Comparison of ENCODE assay signal across 14 cellular contexts in the genomic region with DNA sequence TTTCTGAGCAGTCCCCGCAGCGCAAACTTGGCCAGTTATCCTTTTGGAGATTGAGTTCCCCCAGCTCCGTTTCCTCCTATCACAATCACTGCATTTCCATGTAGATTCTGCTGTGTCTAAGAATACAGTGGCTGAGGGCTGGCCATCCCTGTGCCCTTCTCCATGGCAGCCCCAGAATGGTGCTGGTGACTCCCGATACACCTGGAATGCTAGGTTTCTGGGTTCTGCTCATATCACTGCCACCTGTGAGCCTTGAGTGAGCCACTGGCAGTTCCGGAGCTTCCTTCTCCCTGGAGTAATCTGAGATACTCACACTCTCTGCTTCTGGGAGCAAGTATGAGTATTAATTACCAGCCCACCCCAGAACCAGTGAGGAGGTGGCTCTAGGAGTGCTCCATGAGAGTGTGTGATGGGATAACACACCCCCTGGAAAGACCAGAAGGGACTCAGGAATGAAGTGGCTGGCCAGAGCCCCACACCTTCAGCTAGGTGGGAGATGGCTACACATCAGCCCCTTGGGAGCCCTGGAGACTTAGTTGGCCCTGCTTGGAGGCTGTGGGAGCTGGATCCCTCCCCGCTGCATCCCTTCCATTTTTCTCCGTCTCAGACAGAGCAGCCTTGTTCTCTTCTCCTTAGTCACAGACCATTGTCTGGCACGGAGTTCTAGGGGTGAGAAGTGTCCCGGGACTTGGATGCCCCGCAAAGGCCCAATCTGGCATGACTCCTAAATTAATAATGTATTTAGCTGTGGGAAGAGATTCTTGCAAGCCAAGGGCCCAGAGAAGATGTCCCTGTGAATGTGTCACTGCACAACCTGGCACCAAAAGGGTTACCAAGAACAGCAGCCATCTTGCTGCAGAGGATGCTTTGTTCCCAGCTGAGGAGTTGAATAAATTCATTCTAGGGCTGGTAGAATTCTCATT. TPM values are rescaled to one million over a fixed set of nuclear protein-coding genes. Genes with fewer than 3 reads are reported as not detected.
DNase-seq lines count a peak whose midpoint lies in the region; ATAC-seq and TF ChIP-seq lines count a peak whose summit lies in the region.
"Had no signal": no experiment of that assay in that cellular context is flagged by ENCODE, and none has a peak within 500 bp of the region (broad histone marks: within the 10 kb centered on the region; RNA-seq: fewer than 3 reads in every experiment).

No MANE protein-coding gene starts in this region.

- intact Hi-C loops in mammary epithelial cell (cut with micrococcal nuclease) (no loop called here), mucosa of descending colon (cut with DNase I, micrococcal nuclease) (no loop called here)
- intact Hi-C loops in CD8-positive, alpha-beta T cell (cut with DNase I, micrococcal nuclease), result no loop called here

- H3K4me1 ChIP-seq in HEK293 (ENCODE audit: control insufficient read depth, insufficient read depth, low read length) (no peaks in the 10 kb centered on the region), mammary epithelial cell (ENCODE audit: insufficient read depth, low read length) (peaks cover 35% of the 10 kb centered on the region), smooth muscle cell (ENCODE audit: low read depth) (peaks cover 25% of the 10 kb centered on the region), mucosa of descending colon (ENCODE audit: low read depth) (peaks cover 3% of the 10 kb centered on the region)
- peaks cover 2% of the 10 kb centered on the region for H3K4me1 ChIP-seq in CD8-positive, alpha-beta T cell (ENCODE audit: insufficient read depth, low read length)

- no peaks in the 10 kb centered on the region for H3K36me3 ChIP-seq in HEK293 (ENCODE audit: control insufficient read depth in 2 of 2, insufficient read depth in 1 of 2, low read length in 2 of 2)
- H3K36me3 ChIP-seq in mammary epithelial cell (ENCODE audit: insufficient read depth, low read length), result no peaks in the 10 kb centered on the region
- no peaks in the 10 kb centered on the region for H3K36me3 ChIP-seq in smooth muscle cell (ENCODE audit: low read depth)
- H3K36me3 ChIP-seq in mucosa of descending colon (ENCODE audit: low read depth), result no peaks in the 10 kb centered on the region
- no peaks in the 10 kb centered on the region for H3K36me3 ChIP-seq in CD8-positive, alpha-beta T cell (ENCODE audit: insufficient read depth, low read length)

- ATAC-seq in mucosa of descending colon (no peak), HG02938 (IDR thresholded peaks at IDR 0.05; ENCODE audit: unreplicated experiment) (no peak)
- no peak for ATAC-seq in CD8-positive, alpha-beta T cell

- peak; percentile 54 for DNase-seq in mammary epithelial cell
- DNase-seq in hypothalamus (lab: John Stamatoyannopoulos, UW), result peak in 30 of 51 donors; percentile 28 to 82 (median 60)
- no peak for DNase-seq in smooth muscle cell (lab: John Stamatoyannopoulos, UW; ENCODE audit: unreplicated experiment)
- no peak for DNase-seq in cortex of kidney (lab: John Stamatoyannopoulos, UW)
- DNase-seq in mucosa of descending colon, result no peak
- no peak for DNase-seq in CD8-positive, alpha-beta T cell
- DNase-seq: activated CD4-positive, alpha-beta T cell treated with anti-CD3 and anti-CD28 coated beads, Interleukin-2, amount 50 U/mL, for 48 hours; esophagus squamous epithelium; Kasumi-1; stimulated activated CD4-positive, alpha-beta T cell treated with anti-CD3 and anti-CD28 coated beads, Interleukin-2, amount 100 ng/mL, for 48 hours had no signal

- no peak overlapping the region for H3K9ac ChIP-seq in mammary epithelial cell (ENCODE audit: insufficient read depth, low read length)
- peak overlapping the region; percentile 39 for H3K9ac ChIP-seq in smooth muscle cell (ENCODE audit: low read depth)

- no peaks in the 10 kb centered on the region for H4K20me1 ChIP-seq in mammary epithelial cell (ENCODE audit: insufficient read depth, low read length)
- H4K20me1 ChIP-seq in smooth muscle cell (ENCODE audit: low read depth), result peaks cover 45% of the 10 kb centered on the region

- no peak overlapping the region for H3K27ac Mint-ChIP-seq in CD8-positive, alpha-beta T cell
- H3K27ac Mint-ChIP-seq: activated naive CD8-positive, alpha-beta T cell had no signal

- H3K9me3 Mint-ChIP-seq in CD8-positive, alpha-beta T cell, result no peaks in the 10 kb centered on the region

- H3K27me3 Mint-ChIP-seq in CD8-positive, alpha-beta T cell (ENCODE audit: low read depth), result peaks cover 69% of the 10 kb centered on the region

- dilution Hi-C loops in mammary epithelial cell (cut with HindIII; ENCODE audit: low sequenced_read_pairs), result no loop called here

- no peaks in the 10 kb centered on the region for H3K36me3 Mint-ChIP-seq in CD8-positive, alpha-beta T cell
- H3K36me3 Mint-ChIP-seq: activated naive CD8-positive, alpha-beta T cell had no signal

- peaks cover 39% of the 10 kb centered on the region for H3F3A ChIP-seq in smooth muscle cell (ENCODE audit: low read depth)

- WGBS in mammary epithelial cell (ENCODE audit: low coverage, missing lambda C conversion rate), result 39% methylated on average over 7 of the region's 10 CpGs
- 71% methylated on average over 10 of the region's 10 CpGs for WGBS in smooth muscle cell (ENCODE audit: low lambda C conversion rate)

- H3K4me1 Mint-ChIP-seq in CD8-positive, alpha-beta T cell (ENCODE audit: low read depth), result peaks cover 17% of the 10 kb centered on the region

- BruUV-seq in mammary epithelial cell (replicated peaks; lab: Mats Ljungman, UMichigan), result no TSS peak

- H2AFZ ChIP-seq in mammary epithelial cell (ENCODE audit: low read depth, low read length) (no peak overlapping the region), smooth muscle cell (ENCODE audit: low read depth) (no peak overlapping the region)

- H3K27ac ChIP-seq in HEK293 (ENCODE audit: extremely low read depth, low read depth, low read length) (no peak overlapping the region), mammary epithelial cell (ENCODE audit: insufficient read depth, low read depth, low read length) (no peak overlapping the region), smooth muscle cell (ENCODE audit: low read depth) (peak overlapping the region; percentile 84)
- H3K27ac ChIP-seq in CD8-positive, alpha-beta T cell (ENCODE audit: low read depth, low read length), result no peak overlapping the region

- POLR2A ChIA-PET in HEK293 (lab: Yijun Ruan, JAX), result no interaction called here
- POLR2A ChIA-PET in CD8-positive, alpha-beta T cell (lab: Charles Lee), result no interaction called here

- CTCF ChIA-PET in HEK293 (lab: Yijun Ruan, JAX), result interaction anchor here (0.7 to 1.1 kb wide), 3 partner anchors 10 to 270 kb away, joined by 3 to 4 read pairs (median 3); a partner anchor contains a TSS
- CTCF ChIA-PET in mammary epithelial cell (lab: Charles Lee; ENCODE audit: low non-redundant PET), result interaction anchor here (0.8 kb wide), 1 partner anchor 29 kb away, joined by 4 read pairs; no protein-coding TSS in a partner anchor
- CTCF ChIA-PET in CD8-positive, alpha-beta T cell (lab: Charles Lee), result interaction anchor here (1.0 to 3.3 kb wide), 3 partner anchors 11 to 64 kb away, joined by 3 to 12 read pairs (median 5); no protein-coding TSS in a partner anchor

- H3K4me3 ChIP-seq in HEK293 (ENCODE audit: low read depth, low read length) (no peak overlapping the region), mammary epithelial cell (replicated peaks in 1 of 3; ENCODE audit: insufficient read depth in 1 of 3, low read depth in 2 of 3, low read length in 3 of 3) (no peak overlapping the region), smooth muscle cell (no peak overlapping the region), mucosa of descending colon (no peak overlapping the region)
- H3K4me3 ChIP-seq in CD8-positive, alpha-beta T cell (ENCODE audit: low read depth, low read length), result no peak overlapping the region
- H3K4me3 ChIP-seq: esophagus squamous epithelium, testis had no signal

- H3K4me2 ChIP-seq in mammary epithelial cell (ENCODE audit: insufficient read depth, low read depth, low read length) (no peak overlapping the region), smooth muscle cell (peak overlapping the region; percentile 86)

- TF ChIP-seq CTCF in HEK293 (tag by site-specific recombination; IDR thresholded peaks at IDR 0.05) (no peak), mammary epithelial cell (conservative IDR thresholded peaks at IDR 0.05 in 1 of 2, IDR thresholded peaks at IDR 0.05 in 1 of 2; ENCODE audit: extremely low read depth in 1 of 2, insufficient read depth in 1 of 2, low read depth in 1 of 2, low read length in 2 of 2) (peak in 1 of 2 donors; percentile 4), smooth muscle cell (IDR thresholded peaks at IDR 0.05; ENCODE audit: borderline replicate concordance, insufficient read depth, poor library complexity, severe bottlenecking) (no peak), mucosa of descending colon (IDR thresholded peaks at IDR 0.05) (no peak)
- TF ChIP-seq CTCF in CD8-positive, alpha-beta T cell (IDR thresholded peaks at IDR 0.05), result no peak

- H3K79me2 ChIP-seq in mammary epithelial cell (ENCODE audit: insufficient read depth, low read length) (peaks cover 8% of the 10 kb centered on the region), smooth muscle cell (ENCODE audit: low read depth) (peaks cover 42% of the 10 kb centered on the region)

- H3K4me3 Mint-ChIP-seq in CD8-positive, alpha-beta T cell, result no peak overlapping the region

- in situ Hi-C loops in mammary epithelial cell (cut with MboI; ENCODE audit: low sequenced_read_pairs in 2 of 2), result no loop called here

- H3K9me3 ChIP-seq in HEK293 (ENCODE audit: control insufficient read depth, insufficient read depth, low read depth, low read length) (no peaks in the 10 kb centered on the region), mammary epithelial cell (replicated peaks; ENCODE audit: insufficient read depth, low read length) (no peaks in the 10 kb centered on the region), smooth muscle cell (replicated peaks; ENCODE audit: low read depth) (no peaks in the 10 kb centered on the region), mucosa of descending colon (no peaks in the 10 kb centered on the region)
- no peaks in the 10 kb centered on the region for H3K9me3 ChIP-seq in CD8-positive, alpha-beta T cell (ENCODE audit: low read length)
- H3K9me3 ChIP-seq: esophagus squamous epithelium, testis had no signal

- H3K27me3 ChIP-seq in mammary epithelial cell (ENCODE audit: insufficient read depth, low read length) (no peaks in the 10 kb centered on the region), smooth muscle cell (ENCODE audit: low read depth) (no peaks in the 10 kb centered on the region)
- peaks cover 14% of the 10 kb centered on the region for H3K27me3 ChIP-seq in CD8-positive, alpha-beta T cell (ENCODE audit: insufficient read depth, low read length)
- H3K27me3 ChIP-seq: testis had no signal

RNA-seq across cellular contexts. Expression of a gene that starts 4.9 kb away (rescaled TPM):
- 1 to 10 TPM; 1.8 to 3.3 TPM for total RNA-seq in mammary epithelial cell
- 0.59 TPM for polyA plus RNA-seq in mammary epithelial cell
- polyA minus RNA-seq in mammary epithelial cell, result 1.7 TPM
- total RNA-seq in smooth muscle cell, result 1.8 and 3.4 TPM in 2 replicates
- 1.5 and 3.3 TPM in 2 replicates for polyA plus RNA-seq in smooth muscle cell
- 1 to 10 TPM in 1 of 3 donors, under 1 TPM in 2; 0.61 to 2.6 (median 0.89) TPM for total RNA-seq in mucosa of descending colon
- not detected for total RNA-seq in CD8-positive, alpha-beta T cell

RNA-seq across cellular contexts. Expression of a gene that starts 8.9 kb away (rescaled TPM):
- total RNA-seq in mammary epithelial cell (1 to 10 TPM; 1.2 to 2.7 TPM), smooth muscle cell (1.2 and 3.8 TPM in 2 replicates), mucosa of descending colon (1 to 10 TPM in 2 of 3 donors, under 1 TPM in 1; 0.75 to 2.6 (median 1.6) TPM)
- polyA plus RNA-seq in mammary epithelial cell (0.14 TPM), smooth muscle cell (0.12 and 0.16 TPM in 2 replicates)
- polyA minus RNA-seq in mammary epithelial cell, result 0.21 TPM
- total RNA-seq in CD8-positive, alpha-beta T cell, result not detected

RNA-seq across cellular contexts. Expression of a gene that starts 18.0 kb away (rescaled TPM):
- total RNA-seq in mammary epithelial cell (10 to 100 TPM; 74.7 to 76.3 TPM), smooth muscle cell (38.2 and 50.3 TPM in 2 replicates), mucosa of descending colon (10 to 100 TPM; 12.1 to 50.5 (median 24.5) TPM)
- polyA plus RNA-seq in mammary epithelial cell (48.6 TPM), smooth muscle cell (98.4 and 111 TPM in 2 replicates)
- polyA minus RNA-seq in mammary epithelial cell, result 134 TPM
- not detected for total RNA-seq in CD8-positive, alpha-beta T cell

Comparison
In these comparisons a context has a peak if more than half of its experiments do, and no peak if none do; other contexts are left out.
1. DNase-seq: peak in mammary epithelial cell (single experiment) and hypothalamus (30 of 51); none in smooth muscle cell (single experiment), cortex of kidney (single experiment), mucosa of descending colon (0 of 3) and CD8-positive, alpha-beta T cell (0 of 7).
2. RNA of a gene that starts 18.0 kb away (total RNA-seq): 74.7 to 76.3 TPM in mammary epithelial cell, 38.2 to 50.3 TPM in smooth muscle cell and 12.1 to 50.5 TPM in mucosa of descending colon; not detected in CD8-positive, alpha-beta T cell; every median in the first group is over 10 times any median in the second.